ENCODE assay signal across 1 cellular context in the genomic region with DNA sequence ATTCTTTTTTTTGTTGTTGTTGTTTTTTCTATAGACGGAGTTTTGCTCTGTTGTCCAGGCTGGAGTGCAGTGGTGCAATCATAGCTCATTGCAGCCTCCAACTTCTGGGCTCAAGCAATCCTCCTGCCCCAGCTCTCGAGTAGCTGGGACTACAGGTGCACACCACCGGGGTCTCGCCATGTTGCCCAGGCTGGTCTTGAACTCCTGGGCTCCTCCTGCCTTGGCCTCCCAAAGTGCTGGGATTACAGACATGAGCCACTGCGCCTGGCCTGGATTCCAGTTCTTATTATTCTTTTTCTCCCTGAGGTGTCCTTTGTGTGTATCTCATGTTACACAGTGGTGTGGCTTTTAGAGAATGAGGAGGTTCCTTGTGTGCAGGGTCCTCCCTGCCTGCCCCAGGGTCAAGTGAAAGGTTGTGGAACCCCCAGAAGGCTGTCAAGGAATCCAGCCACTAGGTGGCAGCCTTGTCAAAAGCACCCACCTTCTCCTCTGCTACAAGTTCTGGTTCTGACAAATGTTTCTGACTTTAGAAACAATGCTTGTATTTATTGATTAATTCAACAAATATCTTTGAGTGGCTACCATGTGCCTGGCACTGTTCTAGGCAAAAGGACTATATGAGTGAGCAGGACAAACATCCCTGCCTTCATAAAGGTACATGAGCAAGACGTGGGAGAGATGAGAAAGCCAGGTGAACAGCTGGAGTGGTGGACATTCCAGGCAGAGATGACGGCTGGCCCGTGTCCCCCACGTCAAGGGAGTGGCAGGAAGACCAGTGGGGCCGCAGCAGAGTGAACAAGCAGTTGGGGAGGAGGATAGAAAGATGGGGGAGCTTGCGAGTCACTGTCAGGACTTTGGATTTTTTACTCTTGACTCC.
TF ChIP-seq lines count a peak whose summit lies in the region.

No MANE protein-coding gene starts in this region.

TF ChIP-seq in GM23338, 12 proteins besides CTCF, POLR2A, EP300 and RAD21 (continued from another document):
- no peak for TF ChIP-seq ETS1 (IDR thresholded peaks at IDR 0.05)
TF ChIP-seq in GM23338: peak in this region for 0.
